ENCODE assay signal across 1 cellular context in the genomic region with DNA sequence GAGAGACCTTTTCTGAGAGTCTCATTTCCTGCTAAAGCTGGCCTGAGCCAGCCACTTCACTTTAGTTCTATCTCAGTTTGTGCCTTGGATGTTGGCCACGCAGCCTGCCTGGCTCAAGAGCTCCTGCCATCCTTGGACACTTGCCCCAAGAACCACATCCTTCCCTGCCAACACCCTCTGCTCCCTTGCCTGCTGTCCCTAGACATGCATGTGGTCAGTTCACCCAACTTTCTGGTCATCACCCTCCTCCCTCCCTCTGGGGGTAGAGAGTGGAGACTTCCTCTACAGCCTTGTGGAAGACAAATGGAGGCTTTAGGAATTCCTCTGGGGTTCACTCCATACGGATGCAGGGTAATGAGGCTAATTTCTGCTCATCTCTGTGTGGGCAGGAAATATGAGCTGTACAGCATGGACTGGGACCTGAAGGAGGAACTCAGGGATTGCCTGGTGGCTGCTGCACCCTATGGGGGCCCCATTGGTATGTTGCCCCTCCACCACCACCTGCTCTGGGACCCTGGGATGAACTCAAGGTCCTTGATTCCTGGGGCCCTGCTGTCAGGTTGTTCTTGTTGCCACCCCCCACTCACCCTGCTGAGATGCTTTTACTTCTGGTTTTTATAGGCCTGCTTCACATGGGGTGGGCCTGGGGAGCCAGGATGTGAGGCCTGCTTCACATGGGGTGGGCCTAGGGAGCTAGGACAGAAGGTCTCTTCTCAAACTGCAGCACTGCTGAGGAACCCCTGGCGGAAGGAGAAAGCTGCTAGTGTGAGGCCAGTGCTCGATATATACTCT.
TF ChIP-seq lines count a peak whose summit lies in the region.

No MANE protein-coding gene starts in this region.

TF ChIP-seq in HepG2, 621 proteins besides CTCF, POLR2A, EP300 and RAD21:
- TF ChIP-seq ZNF543 (CRISPR knock-in tag; IDR thresholded peaks at IDR 0.05) (no peak), RBAK (CRISPR knock-in tag; IDR thresholded peaks at IDR 0.05) (no peak), ATF7-NPFF (CRISPR knock-in tag; IDR thresholded peaks at IDR 0.05; ENCODE audit: low read depth) (no peak), ZIK1 (CRISPR knock-in tag; IDR thresholded peaks at IDR 0.05; ENCODE audit: borderline replicate concordance, low read depth) (no peak), ZNF335 (CRISPR knock-in tag; IDR thresholded peaks at IDR 0.05) (no peak), ZNF24 (IDR thresholded peaks at IDR 0.05) (no peak), NFATC3 (CRISPR knock-in tag; IDR thresholded peaks at IDR 0.05) (no peak), STAG1 (CRISPR knock-in tag; IDR thresholded peaks at IDR 0.05) (no peak)
- TF ChIP-seq, protein P1, sequence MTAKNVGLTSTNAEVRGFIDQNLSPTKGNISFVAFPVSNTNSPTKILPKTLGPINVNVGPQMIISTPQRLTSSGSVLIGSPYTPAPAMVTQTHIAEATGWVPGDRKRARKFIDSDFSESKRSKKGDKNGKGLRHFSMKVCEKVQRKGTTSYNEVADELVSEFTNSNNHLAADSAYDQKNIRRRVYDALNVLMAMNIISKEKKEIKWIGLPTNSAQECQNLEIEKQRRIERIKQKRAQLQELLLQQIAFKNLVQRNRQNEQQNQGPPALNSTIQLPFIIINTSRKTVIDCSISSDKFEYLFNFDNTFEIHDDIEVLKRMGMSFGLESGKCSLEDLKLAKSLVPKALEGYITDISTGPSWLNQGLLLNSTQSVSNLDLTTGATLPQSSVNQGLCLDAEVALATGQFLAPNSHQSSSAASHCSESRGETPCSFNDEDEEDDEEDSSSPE (CRISPR knock-in tag; IDR thresholded peaks at IDR 0.05), result no peak
- TF ChIP-seq, protein P2, sequence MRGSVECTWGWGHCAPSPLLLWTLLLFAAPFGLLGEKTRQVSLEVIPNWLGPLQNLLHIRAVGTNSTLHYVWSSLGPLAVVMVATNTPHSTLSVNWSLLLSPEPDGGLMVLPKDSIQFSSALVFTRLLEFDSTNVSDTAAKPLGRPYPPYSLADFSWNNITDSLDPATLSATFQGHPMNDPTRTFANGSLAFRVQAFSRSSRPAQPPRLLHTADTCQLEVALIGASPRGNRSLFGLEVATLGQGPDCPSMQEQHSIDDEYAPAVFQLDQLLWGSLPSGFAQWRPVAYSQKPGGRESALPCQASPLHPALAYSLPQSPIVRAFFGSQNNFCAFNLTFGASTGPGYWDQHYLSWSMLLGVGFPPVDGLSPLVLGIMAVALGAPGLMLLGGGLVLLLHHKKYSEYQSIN (CRISPR knock-in tag; IDR thresholded peaks at IDR 0.05; ENCODE audit: borderline replicate concordance), result no peak
- TF ChIP-seq, protein P3, sequence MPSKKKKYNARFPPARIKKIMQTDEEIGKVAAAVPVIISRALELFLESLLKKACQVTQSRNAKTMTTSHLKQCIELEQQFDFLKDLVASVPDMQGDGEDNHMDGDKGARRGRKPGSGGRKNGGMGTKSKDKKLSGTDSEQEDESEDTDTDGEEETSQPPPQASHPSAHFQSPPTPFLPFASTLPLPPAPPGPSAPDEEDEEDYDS (CRISPR knock-in tag; IDR thresholded peaks at IDR 0.05), result no peak
